9 cellular contexts compared by ENCODE assay signal in the genomic region with DNA sequence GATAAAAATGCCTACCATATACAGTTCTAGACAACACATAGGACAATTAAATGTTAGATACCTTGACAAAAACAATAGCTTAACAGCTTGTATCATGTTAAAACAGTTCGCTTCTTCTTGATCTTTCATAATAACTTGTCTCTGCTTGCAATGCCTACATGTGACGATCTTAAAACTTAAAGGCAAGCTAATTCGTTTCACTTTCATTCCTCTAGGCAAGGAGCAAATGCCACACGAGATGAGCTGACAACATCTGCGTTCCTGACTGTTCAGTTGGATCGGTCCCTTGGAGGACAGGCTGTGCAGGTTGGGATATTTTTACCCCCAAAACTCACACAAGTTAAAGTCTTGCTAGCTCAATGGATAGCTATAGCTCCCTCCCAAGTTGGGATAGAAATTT. TPM values are rescaled to one million over a fixed set of nuclear protein-coding genes. Genes with fewer than 3 reads are reported as not detected.
DNase-seq lines count a peak whose midpoint lies in the region; ATAC-seq, FAIRE-seq and TF ChIP-seq lines count a peak whose summit lies in the region.
"Had no signal": no experiment of that assay in that cellular context is flagged by ENCODE, and none has a peak within 500 bp of the region (broad histone marks: within the 10 kb centered on the region; RNA-seq: fewer than 3 reads in every experiment).

No MANE protein-coding gene starts in this region.

- peak overlapping the region; percentile 58 for H3K27ac Mint-ChIP-seq in CD8-positive, alpha-beta T cell
- H3K27ac Mint-ChIP-seq: dendritic cell treated with granulocyte-macrophage colony-stimulating factor and Interleukin-4, amounts not matched to agents 40 ng/mL and 50 ng/mL, for 4 days had no signal

- H3K4me3 ChIP-seq in CD8-positive, alpha-beta T cell (ENCODE audit: low read depth, low read length) = peak overlapping the region; percentile 47
- H3K4me3 ChIP-seq in bronchial epithelial cell (ENCODE audit: low read depth, low read length) = peak overlapping the region; percentile 14
- H3K4me3 ChIP-seq in ovary = no peak overlapping the region
- no peak overlapping the region for H3K4me3 ChIP-seq in tibial artery

- no peaks in the 10 kb centered on the region for H3K9me3 ChIP-seq in CD8-positive, alpha-beta T cell (ENCODE audit: low read length)
- no peaks in the 10 kb centered on the region for H3K9me3 ChIP-seq in ovary
- H3K9me3 ChIP-seq in tibial artery = no peaks in the 10 kb centered on the region

- POLR2A ChIA-PET in CD8-positive, alpha-beta T cell (lab: Charles Lee) = no interaction called here

- TF ChIP-seq POLR2A in ovary (IDR thresholded peaks at IDR 0.05) = no peak

- H3K27ac ChIP-seq in CD8-positive, alpha-beta T cell (ENCODE audit: low read depth, low read length) = peak overlapping the region; percentile 33
- H3K27ac ChIP-seq in ovary (no peak overlapping the region), tibial artery (no peak overlapping the region)

- in situ Hi-C loops in G401 (cut with HindIII; ENCODE audit: low sequenced_read_pairs) = no loop called here

- H3K4me3 Mint-ChIP-seq in CD8-positive, alpha-beta T cell = peak overlapping the region; percentile 68
- H3K4me3 Mint-ChIP-seq: dendritic cell treated with granulocyte-macrophage colony-stimulating factor and Interleukin-4, amounts not matched to agents 40 ng/mL and 50 ng/mL, for 4 days had no signal

- no peak for FAIRE-seq in bronchial epithelial cell (lab: Jason Lieb, UNC)

- H3K27me3 Mint-ChIP-seq in CD8-positive, alpha-beta T cell (ENCODE audit: low read depth) = peaks cover 5% of the 10 kb centered on the region
- H3K27me3 Mint-ChIP-seq: dendritic cell treated with granulocyte-macrophage colony-stimulating factor and Interleukin-4, amounts not matched to agents 40 ng/mL and 50 ng/mL, for 4 days had no signal

- DNase-seq in CD8-positive, alpha-beta T cell = no peak
- DNase-seq in bronchial epithelial cell (ENCODE audit: low read depth) (peak; percentile 54), ovary (no peak), tibial artery (no peak), G401 (ENCODE audit: low spot score) (no peak), cortex of kidney (lab: John Stamatoyannopoulos, UW) (no peak)

- H3K36me3 Mint-ChIP-seq in CD8-positive, alpha-beta T cell = no peaks in the 10 kb centered on the region

- intact Hi-C loops in CD8-positive, alpha-beta T cell (cut with DNase I, micrococcal nuclease) = loop anchor here in 1 of 2 experiments (5.0 kb wide), 1 partner anchor 1821 kb away; no protein-coding TSS in a partner anchor
- intact Hi-C loops in ovary (cut with DNase I) (loop anchor here (10.0 kb wide), 1 partner anchor 629 kb away; no protein-coding TSS in a partner anchor), tibial artery (cut with DNase I; ENCODE audit: low total_unique reads) (no loop called here)

- 70 to 77% (median 75%) methylated on average over 6 of the region's 6 CpGs for WGBS in ovary, 3 donors

- no peak for TF ChIP-seq EP300 in ovary (IDR thresholded peaks at IDR 0.05)

- peak; percentile 48 for ATAC-seq in CD8-positive, alpha-beta T cell
- ATAC-seq in GM19397 (IDR thresholded peaks at IDR 0.05; ENCODE audit: unreplicated experiment) = peak; percentile 75
- ATAC-seq in HG03439 (IDR thresholded peaks at IDR 0.05; ENCODE audit: unreplicated experiment) = peak; percentile 61

- no peaks in the 10 kb centered on the region for H3K4me1 ChIP-seq in CD8-positive, alpha-beta T cell (ENCODE audit: insufficient read depth, low read length)
- H3K4me1 ChIP-seq in ovary (ENCODE audit: insufficient read depth) (no peaks in the 10 kb centered on the region), tibial artery (no peaks in the 10 kb centered on the region)

- H3K36me3 ChIP-seq in CD8-positive, alpha-beta T cell (ENCODE audit: insufficient read depth, low read length) = no peaks in the 10 kb centered on the region
- H3K36me3 ChIP-seq in bronchial epithelial cell (ENCODE audit: control insufficient read depth, insufficient read depth, low read length) (no peaks in the 10 kb centered on the region), ovary (no peaks in the 10 kb centered on the region), tibial artery (no peaks in the 10 kb centered on the region)

- peaks cover 16% of the 10 kb centered on the region for H3K4me1 Mint-ChIP-seq in CD8-positive, alpha-beta T cell (ENCODE audit: low read depth)

- no peak for TF ChIP-seq CTCF in CD8-positive, alpha-beta T cell (IDR thresholded peaks at IDR 0.05)
- TF ChIP-seq CTCF in bronchial epithelial cell (IDR thresholded peaks at IDR 0.05; ENCODE audit: insufficient read depth, low read length, severe bottlenecking) (no peak), ovary (IDR thresholded peaks at IDR 0.05) (no peak), tibial artery (IDR thresholded peaks at IDR 0.05) (no peak)

- H3K27me3 ChIP-seq in CD8-positive, alpha-beta T cell (ENCODE audit: insufficient read depth, low read length) = no peaks in the 10 kb centered on the region
- H3K27me3 ChIP-seq in bronchial epithelial cell (ENCODE audit: control insufficient read depth, insufficient read depth, low read length) (no peaks in the 10 kb centered on the region), ovary (no peaks in the 10 kb centered on the region), tibial artery (peaks cover 0 to 3% of the 10 kb centered on the region in 2 donors)

- CTCF ChIA-PET in CD8-positive, alpha-beta T cell (lab: Charles Lee) = interaction anchor here (1.2 kb wide), 1 partner anchor 626 kb away, joined by 5 read pairs; no protein-coding TSS in a partner anchor

- no peaks in the 10 kb centered on the region for H3K9me3 Mint-ChIP-seq in CD8-positive, alpha-beta T cell
- H3K9me3 Mint-ChIP-seq: dendritic cell treated with granulocyte-macrophage colony-stimulating factor and Interleukin-4, amounts not matched to agents 40 ng/mL and 50 ng/mL, for 4 days had no signal

RNA-seq across cellular contexts. Expression of a gene that starts 51.6 kb away (rescaled TPM):
- 10 to 100 TPM; 48.6 to 56.2 TPM for total RNA-seq in CD8-positive, alpha-beta T cell
- 54.8 and 58.0 TPM in 2 replicates for total RNA-seq in bronchial epithelial cell
- 10 to 100 TPM in 3 of 7 donors, 1 to 10 TPM in 4; 4.6 to 32.2 (median 9.5) TPM for total RNA-seq in ovary
- 10 to 100 TPM; 17.1 to 22.3 TPM for polyA plus RNA-seq in ovary
- 21.4 and 26.1 TPM in 2 replicates for total RNA-seq in G401 (2014; rRNA removed; shearing (Covaris generic))

Comparison
In these comparisons a context has a peak if more than half of its experiments do, and no peak if none do; other contexts are left out.
1. H3K4me3 ChIP-seq: peak in CD8-positive, alpha-beta T cell (single experiment) and bronchial epithelial cell (single experiment); none in ovary (single experiment) and tibial artery (0 of 2).
2. Peak in every context shown above with its lines, with median percentiles within 50 percentile points of each other: ATAC-seq.